Comparison of ENCODE assay signal across 9 cellular contexts in genomic region chr20:41133709-41134361, GRCh38. TPM values are rescaled to one million over a fixed set of nuclear protein-coding genes. Genes with fewer than 3 reads are reported as not detected.
A peak's percentile ranks its signal among the peaks of the same experiment; 100 is the strongest.
DNase-seq lines count a peak whose midpoint lies in the region; ATAC-seq and TF ChIP-seq lines count a peak whose summit lies in the region.
"Had no signal": no experiment of that assay in that cellular context is flagged by ENCODE, and none has a peak within 500 bp of the region (broad histone marks: within the 10 kb centered on the region; RNA-seq: fewer than 3 reads in every experiment).

No MANE protein-coding gene starts in this region.

- peaks cover 10% of the 10 kb centered on the region for H3K79me2 ChIP-seq in mesendoderm (ENCODE audit: control insufficient read depth, insufficient read depth, low read length)

- H3K23ac ChIP-seq in mesendoderm (ENCODE audit: low read length), result no peak overlapping the region

- no peaks in the 10 kb centered on the region for H3K79me1 ChIP-seq in mesendoderm (ENCODE audit: low read length)

- intact Hi-C loops in A673 (cut with micrococcal nuclease; ENCODE audit: unreplicated experiment) (loop anchor here (10.0 kb wide), 1 partner anchor 59 kb away; no protein-coding TSS in a partner anchor), MCF 10A (cut with micrococcal nuclease) (loop anchor here (10.0 kb wide), 1 partner anchor 181 kb away; the partner anchor contains the start of gene ZHX3)

- no peaks in the 10 kb centered on the region for H3K36me3 ChIP-seq in A673 (ENCODE audit: insufficient read depth, low read length, poor library complexity, severe bottlenecking)
- no peaks in the 10 kb centered on the region for H3K36me3 ChIP-seq in suprapubic skin
- no peaks in the 10 kb centered on the region for H3K36me3 ChIP-seq in mesendoderm (ENCODE audit: control insufficient read depth, insufficient read depth, low read length)

- no peak overlapping the region for H2AK5ac ChIP-seq in mesendoderm (ENCODE audit: low read length)

- H3K4me1 ChIP-seq in A673 (ENCODE audit: insufficient read depth, low read length, poor library complexity, severe bottlenecking), result peaks cover 21% of the 10 kb centered on the region
- peaks cover 50% of the 10 kb centered on the region for H3K4me1 ChIP-seq in suprapubic skin
- H3K4me1 ChIP-seq in mesendoderm (ENCODE audit: control insufficient read depth, low read depth, low read length), result peaks cover 14% of the 10 kb centered on the region

- CTCF ChIA-PET in A673 (lab: Charles Lee), result interaction anchor here (0.6 kb wide), 1 partner anchor 132 kb away, joined by 3 read pairs; no protein-coding TSS in a partner anchor
- CTCF ChIA-PET in RWPE1 (lab: Yijun Ruan, JAX), result interaction anchor here (0.8 to 3.7 kb wide), 8 partner anchors 9 to 283 kb away, joined by 3 to 21 read pairs (median 6); partner anchors contain the start of gene LPIN3
- CTCF ChIA-PET in MCF 10A (lab: Yijun Ruan, JAX), result interaction anchor here (0.5 to 8.2 kb wide), 26 partner anchors 12 to 277 kb away, joined by 3 to 110 read pairs (median 9); partner anchors contain the start of gene LPIN3

- no peaks in the 10 kb centered on the region for H3K27me3 Mint-ChIP-seq in MCF 10A (ENCODE audit: insufficient read depth, unreplicated experiment)

- no peak overlapping the region for H3K56ac ChIP-seq in mesendoderm (ENCODE audit: low read length)

- H4K5ac ChIP-seq in mesendoderm (ENCODE audit: low read length), result no peak overlapping the region

- TF ChIP-seq CTCF in A673 (conservative IDR thresholded peaks at IDR 0.05; ENCODE audit: low read depth, low read length) (no peak), RWPE1 (conservative IDR thresholded peaks at IDR 0.05; ENCODE audit: low read depth) (no peak), MCF 10A (IDR thresholded peaks at IDR 0.05; ENCODE audit: unreplicated experiment) (no peak), suprapubic skin (IDR thresholded peaks at IDR 0.05) (no peak)

- no peak overlapping the region for H2BK15ac ChIP-seq in mesendoderm (replicated peaks; ENCODE audit: low read depth)

- H4K8ac ChIP-seq in mesendoderm (ENCODE audit: low read depth, low read length), result no peak overlapping the region

- 37% methylated on average over 7 of the region's 7 CpGs for WGBS in suprapubic skin
- WGBS in mesendoderm (ENCODE audit: extremely low coverage, insufficient coverage, low lambda C conversion rate), result no CpG with 5 or more reads among the region's 7 CpGs

- H3K27ac ChIP-seq in A673 (ENCODE audit: low read depth, low read length, poor library complexity, severe bottlenecking), result no peak overlapping the region
- peak overlapping the region; percentile 82 for H3K27ac ChIP-seq in RWPE1
- peak overlapping the region; percentile 66 for H3K27ac ChIP-seq in suprapubic skin
- H3K27ac ChIP-seq in mesendoderm (ENCODE audit: low read depth, low read length), result no peak overlapping the region

- POLR2A ChIA-PET in A673 (lab: Charles Lee; ENCODE audit: low non-redundant PET), result no interaction called here
- POLR2A ChIA-PET in RWPE1 (lab: Yijun Ruan, JAX; ENCODE audit: low non-redundant PET), result no interaction called here
- POLR2A ChIA-PET in MCF 10A (lab: Yijun Ruan, JAX), result interaction anchor here (0.6 to 7.4 kb wide), 22 partner anchors 12 to 206 kb away, joined by 3 to 65 read pairs (median 4); partner anchors contain the start of gene LPIN3

- no peak overlapping the region for H2BK120ac ChIP-seq in mesendoderm (ENCODE audit: low read depth, low read length)

- H3K9me3 Mint-ChIP-seq in MCF 10A (ENCODE audit: unreplicated experiment), result no peaks in the 10 kb centered on the region

- no peak overlapping the region for H2BK5ac ChIP-seq in mesendoderm (ENCODE audit: low read length)

- H3K4me2 ChIP-seq in mesendoderm (ENCODE audit: low read length), result no peak overlapping the region

- H3K9ac ChIP-seq in mesendoderm (ENCODE audit: low read length), result no peak overlapping the region

- H3K4me3 ChIP-seq in A673 (ENCODE audit: low read depth, low read length, poor library complexity, severe bottlenecking), result no peak overlapping the region
- H3K4me3 ChIP-seq in suprapubic skin, result no peak overlapping the region
- no peak overlapping the region for H3K4me3 ChIP-seq in mesendoderm (ENCODE audit: low read length)

- no peak for TF ChIP-seq EP300 in suprapubic skin (IDR thresholded peaks at IDR 0.05)

- H3K27me3 ChIP-seq in A673 (replicated peaks; ENCODE audit: insufficient read depth, low read depth, low read length, poor library complexity) (no peaks in the 10 kb centered on the region), suprapubic skin (no peaks in the 10 kb centered on the region), mesendoderm (ENCODE audit: insufficient read depth, low read length, poor library complexity) (no peaks in the 10 kb centered on the region)

- BruUV-seq in A673 (replicated peaks; lab: Mats Ljungman, UMichigan) (no TSS peak), MCF 10A (replicated peaks; lab: Mats Ljungman, UMichigan) (TSS peak; percentile 13)

- H3K18ac ChIP-seq in mesendoderm (ENCODE audit: low read length), result no peak overlapping the region

- H3K36me3 Mint-ChIP-seq in MCF 10A (ENCODE audit: insufficient read depth, unreplicated experiment), result peaks cover 31% of the 10 kb centered on the region

- H3K4me3 Mint-ChIP-seq in MCF 10A (ENCODE audit: unreplicated experiment), result no peak overlapping the region

- H3K9me3 ChIP-seq in A673 (ENCODE audit: low read depth, low read length, poor library complexity, severe bottlenecking), result no peaks in the 10 kb centered on the region
- H3K9me3 ChIP-seq in suprapubic skin, result no peaks in the 10 kb centered on the region

- H3K27ac Mint-ChIP-seq in MCF 10A (ENCODE audit: low read depth, unreplicated experiment), result peak overlapping the region; percentile 50

- no peak overlapping the region for H3K4ac ChIP-seq in mesendoderm (ENCODE audit: low read depth, low read length)

- peaks cover 35% of the 10 kb centered on the region for H3K4me1 Mint-ChIP-seq in MCF 10A (ENCODE audit: insufficient read depth, unreplicated experiment)

- no peak for TF ChIP-seq POLR2A in suprapubic skin (IDR thresholded peaks at IDR 0.05)

- ATAC-seq in GM21528 (IDR thresholded peaks at IDR 0.05; ENCODE audit: low FRiP score, unreplicated experiment), result peak; percentile 35
- ATAC-seq: Panc1 had no signal

- DNase-seq in A673 (ENCODE audit: low spot score) (peak; percentile 39), RWPE1 (ENCODE audit: low spot score) (peak; percentile 97), MCF 10A (ENCODE audit: unreplicated experiment) (peak; percentile 90), suprapubic skin (ENCODE audit: low spot score in 2 of 2) (peak; percentile 70 to 81), NCI-H526 (lab: John Stamatoyannopoulos, UW) (no peak), RPMI8226 (no peak), mesendoderm (no peak)

RNA-seq across cellular contexts. Expression of gene PLCG1, which starts 3.5 kb away (rescaled TPM):
- total RNA-seq in A673 (2021), result 146 and 174 TPM in 2 replicates
- total RNA-seq in MCF 10A (2022), result 33.2 and 48.1 TPM in 2 replicates
- total RNA-seq in suprapubic skin, result 100 to 1,000 TPM in 1 of 4 donors, 10 to 100 TPM in 3; 54.0 to 188 (median 91.5) TPM
- polyA plus RNA-seq in mesendoderm (2013, experiment 1 of 2), result 62.4 TPM
- 60.0 TPM for polyA plus RNA-seq in mesendoderm (2013, experiment 2 of 2)

Comparison
In these comparisons a context has a peak if more than half of its experiments do, and no peak if none do; other contexts are left out.
1. DNase-seq: peak in A673 (single experiment), RWPE1 (single experiment), MCF 10A (single experiment) and suprapubic skin (2 of 2); none in NCI-H526 (0 of 2), RPMI8226 (single experiment) and mesendoderm (single experiment).
2. H3K27ac ChIP-seq: peak in RWPE1 (single experiment) and suprapubic skin (single experiment); none in A673 (single experiment) and mesendoderm (single experiment).